In the genomic region with DNA sequence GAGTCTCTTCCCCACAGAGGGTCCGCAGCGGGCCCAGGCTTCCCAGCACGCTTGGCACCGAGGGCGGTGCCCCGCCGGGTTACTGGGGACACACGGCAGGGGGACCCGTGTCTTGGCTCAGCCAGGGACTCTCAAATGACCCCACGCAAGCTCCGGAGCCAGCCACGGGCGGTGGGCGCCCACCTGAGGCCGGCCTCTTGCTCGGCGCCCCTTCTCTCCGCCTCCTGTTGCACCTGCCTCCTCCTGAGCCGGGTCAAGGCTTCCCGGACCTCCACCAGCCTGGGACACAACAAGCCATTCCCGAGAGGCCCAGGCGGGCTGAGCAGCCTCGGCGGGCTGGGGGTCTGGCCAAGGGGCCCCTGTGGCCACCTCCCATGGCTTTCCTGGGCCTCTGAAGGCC, we compare ENCODE assay signal across 27 cellular contexts. TPM values are rescaled to one million over a fixed set of nuclear protein-coding genes. Genes with fewer than 3 reads are reported as not detected.
DNase-seq lines count a peak whose midpoint lies in the region; ATAC-seq, FAIRE-seq and TF ChIP-seq lines count a peak whose summit lies in the region.
"Had no signal": no experiment of that assay in that cellular context is flagged by ENCODE, and none has a peak within 500 bp of the region (broad histone marks: within the 10 kb centered on the region; RNA-seq: fewer than 3 reads in every experiment).

No MANE protein-coding gene starts in this region.

- no peak for FAIRE-seq in HepG2 (lab: Jason Lieb, UNC)
- FAIRE-seq: A549, G401.6, GM12891, GM19239 had no signal

- H4K91ac ChIP-seq in H9 (ENCODE audit: insufficient read length, low read depth, low read length) = peak overlapping the region; percentile 51

- DNase-seq in HepG2 (ENCODE audit: low spot score) (no peak), right lobe of liver (no peak), H9 (no peak), glutamatergic neuron (peak; percentile 12), DMS53 treated with DMSO at 0.1 percent for 48 hours (lab: John Stamatoyannopoulos, UW; ENCODE audit: unreplicated experiment) (no peak), NK-92 (lab: John Stamatoyannopoulos, UW; ENCODE audit: unreplicated experiment) (no peak)
- DNase-seq: AML-193; C1 segment of cervical spinal cord; CD4-positive, CD25-positive, alpha-beta regulatory T cell; CD8-positive, alpha-beta memory T cell; COR-L47; DMS 273 treated with DMSO at 0.1 percent for 48 hours; DMS153; DMS53; DMS79 treated with DMSO at 0.1 percent for 48 hours; GF-D8 had no signal

- H3K4ac ChIP-seq in H9 (ENCODE audit: low read depth, low read length) = no peak overlapping the region

- H3K36me3 ChIP-seq in HepG2 (replicated peaks in 1 of 2; ENCODE audit: control insufficient read depth in 1 of 2, insufficient read depth in 2 of 2, low read length in 2 of 2) (no peaks in the 10 kb centered on the region; a peak in 1 of 5 replicates), right lobe of liver (peaks cover 0 to 3% (median 0%) of the 10 kb centered on the region in 4 donors)

- H4K20me1 ChIP-seq in HepG2 (ENCODE audit: insufficient read depth, low read length) = no peaks in the 10 kb centered on the region
- H4K20me1 ChIP-seq in H9 (ENCODE audit: control insufficient read depth, insufficient read depth, insufficient read length) = peaks cover 2% of the 10 kb centered on the region

- no peak overlapping the region for H3K23ac ChIP-seq in H9 (ENCODE audit: insufficient read length, low read depth, low read length)

- no peak overlapping the region for H3K9ac ChIP-seq in HepG2 (ENCODE audit: insufficient read depth, low read depth, low read length)
- no peak overlapping the region for H3K9ac ChIP-seq in H9 (ENCODE audit: extremely low read depth, insufficient read length, low read length)

- H3K9me3 Mint-ChIP-seq in H9 (no peaks in the 10 kb centered on the region), glutamatergic neuron (ENCODE audit: unreplicated experiment) (peaks cover 3% of the 10 kb centered on the region)
- H3K9me3 Mint-ChIP-seq: CD14-positive monocyte; CD4-positive, alpha-beta memory T cell; CD4-positive, CD25-positive, alpha-beta regulatory T cell; CD8-positive, alpha-beta memory T cell had no signal

- H3K4me1 ChIP-seq in HepG2 (ENCODE audit: insufficient read depth, low read length) = peaks cover 36% of the 10 kb centered on the region
- H3K4me1 ChIP-seq in right lobe of liver = no peaks in the 10 kb centered on the region
- H3K4me1 ChIP-seq in H9 (ENCODE audit: insufficient read depth, low read length) = no peaks in the 10 kb centered on the region
- H3K4me1 ChIP-seq: A549 had no signal

- H3K4me1 Mint-ChIP-seq in H9 (no peaks in the 10 kb centered on the region), glutamatergic neuron (ENCODE audit: low read depth, unreplicated experiment) (no peaks in the 10 kb centered on the region)
- H3K4me1 Mint-ChIP-seq: CD14-positive monocyte; CD4-positive, alpha-beta memory T cell; CD4-positive, CD25-positive, alpha-beta regulatory T cell; CD8-positive, alpha-beta memory T cell had no signal

- H2BK120ac ChIP-seq in H9 (ENCODE audit: low read depth, low read length, poor library complexity, severe bottlenecking) = no peak overlapping the region

- no peaks in the 10 kb centered on the region for H3K23me2 ChIP-seq in H9 (ENCODE audit: insufficient read length, low read depth, low read length, poor library complexity, severe bottlenecking)

- no peak overlapping the region for H2BK12ac ChIP-seq in H9 (ENCODE audit: insufficient read length, low read depth, low read length)

- TF ChIP-seq POLR2A in HepG2 (IDR thresholded peaks at IDR 0.05; ENCODE audit: insufficient read depth in 1 of 2, low read depth in 2 of 2, low read length in 2 of 2) (no peak), right lobe of liver (IDR thresholded peaks at IDR 0.05) (no peak)

- CTCF ChIA-PET in HepG2 (lab: Yijun Ruan, JAX; ENCODE audit: low intra/inter-chr PET ratio, low total read pairs) = no interaction called here

- H3K27me3 ChIP-seq in HepG2 (ENCODE audit: control insufficient read depth in 1 of 2, insufficient read depth in 2 of 2, low read length in 2 of 2) = peaks cover 6 to 18% of the 10 kb centered on the region in 2 experiments; a peak in 4 of 5 replicates
- no peaks in the 10 kb centered on the region for H3K27me3 ChIP-seq in right lobe of liver
- no peaks in the 10 kb centered on the region for H3K27me3 ChIP-seq in H9 (ENCODE audit: insufficient read depth, low read length)

- no peak overlapping the region for H3K56ac ChIP-seq in H9 (ENCODE audit: insufficient read length, low read depth, low read length)

- ATAC-seq in HepG2 (no peak), right lobe of liver (no peak), HG02798 (IDR thresholded peaks at IDR 0.05; ENCODE audit: poor library complexity, unreplicated experiment) (no peak)

- H3K27ac Mint-ChIP-seq in H9 (no peak overlapping the region), glutamatergic neuron (ENCODE audit: unreplicated experiment) (no peak overlapping the region)
- H3K27ac Mint-ChIP-seq: B cell; CD4-positive, alpha-beta memory T cell; CD4-positive, CD25-positive, alpha-beta regulatory T cell; CD8-positive, alpha-beta memory T cell had no signal

- H3K14ac ChIP-seq in H9 (ENCODE audit: insufficient read depth, low read length) = no peak overlapping the region

- H2AFZ ChIP-seq in HepG2 (ENCODE audit: low read length) = no peak overlapping the region
- H2AFZ ChIP-seq in H9 (ENCODE audit: low read length) = no peak overlapping the region

- H3K79me2 ChIP-seq in HepG2 (ENCODE audit: insufficient read depth, low read length) = no peaks in the 10 kb centered on the region
- no peaks in the 10 kb centered on the region for H3K79me2 ChIP-seq in H9 (ENCODE audit: insufficient read depth, low read length)

- TF ChIP-seq RAD21 in HepG2 (CRISPR knock-in tag; IDR thresholded peaks at IDR 0.05) = no peak

- H3K27ac ChIP-seq in HepG2 (ENCODE audit: extremely low read length, insufficient read depth, low read length) (no peak overlapping the region), right lobe of liver (no peak overlapping the region), H9 (ENCODE audit: insufficient read length, low read depth, low read length) (no peak overlapping the region)
- H3K27ac ChIP-seq: 22Rv1, A549 had no signal

- no peak overlapping the region for H4K8ac ChIP-seq in H9 (replicated peaks; ENCODE audit: insufficient read length, low read depth, low read length)

- H3K4me3 ChIP-seq in HepG2 (replicated peaks in 1 of 3; ENCODE audit: insufficient read depth in 1 of 3, low read depth in 2 of 3, low read length in 3 of 3) = no peak overlapping the region
- H3K4me3 ChIP-seq in right lobe of liver = no peak overlapping the region
- H3K4me3 ChIP-seq: A549 had no signal

- no peak for TF ChIP-seq EP300 in HepG2 (IDR thresholded peaks at IDR 0.05; ENCODE audit: low read depth in 2 of 2, low read length in 2 of 2)
- TF ChIP-seq EP300 in HepG2 (CRISPR knock-in tag; IDR thresholded peaks at IDR 0.05; ENCODE audit: borderline replicate concordance) = no peak

- no peaks in the 10 kb centered on the region for H3K36me3 Mint-ChIP-seq in H9 (ENCODE audit: insufficient read depth in 1 of 3, low read depth in 3 of 3)
- no peaks in the 10 kb centered on the region for H3K36me3 Mint-ChIP-seq in glutamatergic neuron (ENCODE audit: unreplicated experiment)
- H3K36me3 Mint-ChIP-seq: CD4-positive, CD25-positive, alpha-beta regulatory T cell had no signal

- H3K9me3 ChIP-seq in HepG2 (ENCODE audit: low read length) (no peaks in the 10 kb centered on the region), right lobe of liver (no peaks in the 10 kb centered on the region), H9 (ENCODE audit: control insufficient read depth, low read depth, low read length) (no peaks in the 10 kb centered on the region)
- H3K9me3 ChIP-seq: A549 had no signal

- H2BK15ac ChIP-seq in H9 (ENCODE audit: low read depth, low read length) = no peak overlapping the region

- TF ChIP-seq CTCF in HepG2 (CRISPR knock-in tag; IDR thresholded peaks at IDR 0.05) (no peak), right lobe of liver (IDR thresholded peaks at IDR 0.05) (no peak), H9 (conservative IDR thresholded peaks at IDR 0.05) (no peak), glutamatergic neuron (IDR thresholded peaks at IDR 0.05; ENCODE audit: partially characterized antibody, unreplicated experiment) (no peak)

- WGBS in HepG2 (ENCODE audit: low lambda C conversion rate) = no CpG with 5 or more reads among the region's 24 CpGs
- 100% methylated on average over 3 of the region's 24 CpGs for WGBS in right lobe of liver (ENCODE audit: insufficient coverage, low coverage, low lambda C conversion rate, missing lambda C conversion rate)
- no CpG with 5 or more reads among the region's 24 CpGs for WGBS in H9 (ENCODE audit: extremely low coverage, insufficient read length, low lambda C conversion rate)

- no peak overlapping the region for H3T11ph ChIP-seq in H9 (ENCODE audit: low read length)

- H4K5ac ChIP-seq in H9 (ENCODE audit: insufficient read length, low read depth, low read length) = no peak overlapping the region

- BruUV-seq in HepG2 (replicated peaks; lab: Mats Ljungman, UMichigan) = no TSS peak

- intact Hi-C loops in HepG2 (cut with micrococcal nuclease; ENCODE audit: unreplicated experiment) (no loop called here), right lobe of liver (cut with DNase I) (no loop called here)

- POLR2A ChIA-PET in HepG2 (lab: Yijun Ruan, JAX) = no interaction called here

- no peak overlapping the region for H3K4me3 Mint-ChIP-seq in H9
- H3K4me3 Mint-ChIP-seq in glutamatergic neuron (ENCODE audit: unreplicated experiment) = no peak overlapping the region
- H3K4me3 Mint-ChIP-seq: B cell; CD14-positive monocyte; CD4-positive, alpha-beta memory T cell; CD4-positive, CD25-positive, alpha-beta regulatory T cell; CD8-positive, alpha-beta memory T cell had no signal

- no peak overlapping the region for H2AK5ac ChIP-seq in H9 (ENCODE audit: insufficient read length, low read length)

- no peak overlapping the region for H2BK20ac ChIP-seq in H9 (ENCODE audit: low read depth, low read length, poor library complexity, severe bottlenecking)

- no peaks in the 10 kb centered on the region for H3K27me3 Mint-ChIP-seq in H9 (ENCODE audit: low read depth)
- no peaks in the 10 kb centered on the region for H3K27me3 Mint-ChIP-seq in glutamatergic neuron (ENCODE audit: unreplicated experiment)
- H3K27me3 Mint-ChIP-seq: B cell; CD4-positive, alpha-beta memory T cell; CD4-positive, CD25-positive, alpha-beta regulatory T cell; CD8-positive, alpha-beta memory T cell had no signal

- no peaks in the 10 kb centered on the region for H3K79me1 ChIP-seq in H9 (ENCODE audit: insufficient read depth, low read depth, low read length, poor library complexity, severe bottlenecking)

- H3K4me2 ChIP-seq in HepG2 (ENCODE audit: low read depth, low read length) (no peak overlapping the region), H9 (ENCODE audit: insufficient read depth, insufficient read length, low read length) (no peak overlapping the region)
- H3K4me2 ChIP-seq: A549 had no signal

- no peak overlapping the region for H2BK5ac ChIP-seq in H9 (ENCODE audit: insufficient read length, low read length)

- in situ Hi-C loops in HepG2 (cut with HindIII; ENCODE audit: extremely low pct_ligation_motif_present, low pct_unique_long_range_greater_than_20kb) = no loop called here

- no peak overlapping the region for H3K18ac ChIP-seq in H9 (ENCODE audit: insufficient read length, low read depth, low read length)

RNA-seq across cellular contexts. Expression of gene CCDC154, which starts 1.7 kb away (rescaled TPM):
- 1.5 and 1.8 TPM in 2 replicates for total RNA-seq in HepG2 (2016; rRNA removed; fragmentation: Illumina TruSeq; extraction: Trizol)
- total RNA-seq in HepG2 (2016; cell fraction: cytosol; rRNA removed; fragmentation: Illumina TruSeq; extraction: Trizol; ENCODE audit: low read depth) = 0.61 and 0.79 TPM in 2 replicates
- 1.4 and 1.7 TPM in 2 replicates for total RNA-seq in HepG2 (2016; cell fraction: insoluble cytoplasmic fraction; rRNA removed; fragmentation: Illumina TruSeq; extraction: Trizol)
- 0.83 and 1.1 TPM in 2 replicates for total RNA-seq in HepG2 (2016; cell fraction: membrane; rRNA removed; fragmentation: Illumina TruSeq; extraction: Trizol)
- 0.31 TPM in 1 of 2 replicates, not detected in the other for total RNA-seq in HepG2 (2016; cell fraction: nucleus; rRNA removed; fragmentation: Illumina TruSeq; extraction: Trizol)
- 0.84 and 0.92 TPM in 2 replicates for polyA plus RNA-seq in HepG2 (2011; rRNA removed)
- 0.24 and 0.56 TPM in 2 replicates for polyA plus RNA-seq in HepG2 (2011; cell fraction: cytosol; rRNA removed)
- 2.1 and 2.4 TPM in 2 replicates for polyA plus RNA-seq in HepG2 (2011; cell fraction: nucleus; rRNA removed)
- polyA plus RNA-seq in HepG2 (2012) = 0.48 and 1.2 TPM in 2 replicates
- polyA plus RNA-seq in HepG2 (2016; cell fraction: cytosol; fragmentation: Illumina TruSeq; extraction: Trizol; ENCODE audit: low read depth) = 0.92 and 1.0 TPM in 2 replicates
- polyA plus RNA-seq in HepG2 (2016; cell fraction: insoluble cytoplasmic fraction; fragmentation: Illumina TruSeq; extraction: Trizol; ENCODE audit: low read depth) = 0.65 and 1.6 TPM in 2 replicates
- polyA plus RNA-seq in HepG2 (2016; cell fraction: membrane; fragmentation: Illumina TruSeq; extraction: Trizol; ENCODE audit: low read depth) = 0.45 and 0.71 TPM in 2 replicates
- polyA plus RNA-seq in HepG2 (2016; cell fraction: nucleus; fragmentation: Illumina TruSeq; extraction: Trizol; ENCODE audit: insufficient read depth, low read depth) = 2.3 and 3.5 TPM in 2 replicates
- polyA minus RNA-seq in HepG2 (2011; rRNA and poly(A)+ RNA removed; ENCODE audit: low replicate concordance) = not detected in 2 replicates
- polyA minus RNA-seq in HepG2 (2011; cell fraction: cytosol; rRNA and poly(A)+ RNA removed) = not detected in 2 replicates
- polyA minus RNA-seq in HepG2 (2011; cell fraction: nucleus; rRNA and poly(A)+ RNA removed) = 0.12 and 0.26 TPM in 2 replicates
- 1 to 10 TPM in 2 of 6 experiments, under 1 TPM in 3, not detected in 1; 0.25 to 1.7 (median 0.79) TPM for total RNA-seq in right lobe of liver
- total RNA-seq in H9 (2021) = 1.3 and 2.0 TPM in 2 replicates
- total RNA-seq in glutamatergic neuron (ENCODE audit: unreplicated experiment) = 4.2 TPM
- polyA plus RNA-seq: CD14-positive monocyte; CD4-positive, CD25-positive, alpha-beta regulatory T cell; CD8-positive, alpha-beta memory T cell had no signal

RNA-seq across cellular contexts. Expression of gene PERCC1, which starts 11.8 kb away (rescaled TPM):
- total RNA-seq in HepG2 (2016; rRNA removed; fragmentation: Illumina TruSeq; extraction: Trizol) (0.15 TPM in 1 of 2 replicates, not detected in the other), right lobe of liver (not detected), H9 (2021) (not detected in 2 replicates), glutamatergic neuron (ENCODE audit: unreplicated experiment) (not detected)
- not detected in 2 replicates for total RNA-seq in HepG2 (2016; cell fraction: cytosol; rRNA removed; fragmentation: Illumina TruSeq; extraction: Trizol; ENCODE audit: low read depth)
- total RNA-seq in HepG2 (2016; cell fraction: insoluble cytoplasmic fraction; rRNA removed; fragmentation: Illumina TruSeq; extraction: Trizol) = 0.13 TPM in 1 of 2 replicates, not detected in the other
- total RNA-seq in HepG2 (2016; cell fraction: membrane; rRNA removed; fragmentation: Illumina TruSeq; extraction: Trizol) = not detected in 2 replicates
- not detected in 2 replicates for total RNA-seq in HepG2 (2016; cell fraction: nucleus; rRNA removed; fragmentation: Illumina TruSeq; extraction: Trizol)
- not detected in 2 replicates for polyA plus RNA-seq in HepG2 (2011; rRNA removed)
- not detected in 2 replicates for polyA plus RNA-seq in HepG2 (2011; cell fraction: cytosol; rRNA removed)
- not detected in 2 replicates for polyA plus RNA-seq in HepG2 (2011; cell fraction: nucleus; rRNA removed)
- not detected in 2 replicates for polyA plus RNA-seq in HepG2 (2012)
- not detected in 2 replicates for polyA plus RNA-seq in HepG2 (2016; cell fraction: cytosol; fragmentation: Illumina TruSeq; extraction: Trizol; ENCODE audit: low read depth)
- polyA plus RNA-seq in HepG2 (2016; cell fraction: insoluble cytoplasmic fraction; fragmentation: Illumina TruSeq; extraction: Trizol; ENCODE audit: low read depth) = not detected in 2 replicates
- not detected in 2 replicates for polyA plus RNA-seq in HepG2 (2016; cell fraction: membrane; fragmentation: Illumina TruSeq; extraction: Trizol; ENCODE audit: low read depth)
- polyA plus RNA-seq in HepG2 (2016; cell fraction: nucleus; fragmentation: Illumina TruSeq; extraction: Trizol; ENCODE audit: insufficient read depth, low read depth) = not detected in 2 replicates
- not detected in 2 replicates for polyA minus RNA-seq in HepG2 (2011; rRNA and poly(A)+ RNA removed; ENCODE audit: low replicate concordance)
- not detected in 2 replicates for polyA minus RNA-seq in HepG2 (2011; cell fraction: cytosol; rRNA and poly(A)+ RNA removed)
- polyA minus RNA-seq in HepG2 (2011; cell fraction: nucleus; rRNA and poly(A)+ RNA removed) = not detected in 2 replicates
- total RNA-seq: A172; CD4-positive, CD25-positive, alpha-beta regulatory T cell had no signal
- polyA plus RNA-seq: A549; BJ; CD14-positive monocyte; CD4-positive, alpha-beta memory T cell; CD4-positive, CD25-positive, alpha-beta regulatory T cell; CD8-positive, alpha-beta memory T cell had no signal

RNA-seq across cellular contexts. Expression of gene UQCC4, which starts 22.1 kb away (rescaled TPM):
- total RNA-seq in HepG2 (2016; rRNA removed; fragmentation: Illumina TruSeq; extraction: Trizol) = 29.6 and 29.9 TPM in 2 replicates
- 22.0 and 23.6 TPM in 2 replicates for total RNA-seq in HepG2 (2016; cell fraction: cytosol; rRNA removed; fragmentation: Illumina TruSeq; extraction: Trizol; ENCODE audit: low read depth)
- total RNA-seq in HepG2 (2016; cell fraction: insoluble cytoplasmic fraction; rRNA removed; fragmentation: Illumina TruSeq; extraction: Trizol) = 27.3 and 30.2 TPM in 2 replicates
- 24.5 and 33.2 TPM in 2 replicates for total RNA-seq in HepG2 (2016; cell fraction: membrane; rRNA removed; fragmentation: Illumina TruSeq; extraction: Trizol)
- total RNA-seq in HepG2 (2016; cell fraction: nucleus; rRNA removed; fragmentation: Illumina TruSeq; extraction: Trizol) = 11.7 and 14.7 TPM in 2 replicates
- 17.6 and 19.2 TPM in 2 replicates for polyA plus RNA-seq in HepG2 (2011; rRNA removed)
- 21.5 and 24.4 TPM in 2 replicates for polyA plus RNA-seq in HepG2 (2011; cell fraction: cytosol; rRNA removed)
- 9.1 and 10.9 TPM in 2 replicates for polyA plus RNA-seq in HepG2 (2011; cell fraction: nucleus; rRNA removed)
- polyA plus RNA-seq in HepG2 (2012) = 8.9 and 10.5 TPM in 2 replicates
- 13.9 and 22.1 TPM in 2 replicates for polyA plus RNA-seq in HepG2 (2016; cell fraction: cytosol; fragmentation: Illumina TruSeq; extraction: Trizol; ENCODE audit: low read depth)
- 19.8 and 20.7 TPM in 2 replicates for polyA plus RNA-seq in HepG2 (2016; cell fraction: insoluble cytoplasmic fraction; fragmentation: Illumina TruSeq; extraction: Trizol; ENCODE audit: low read depth)
- 17.4 and 20.9 TPM in 2 replicates for polyA plus RNA-seq in HepG2 (2016; cell fraction: membrane; fragmentation: Illumina TruSeq; extraction: Trizol; ENCODE audit: low read depth)
- polyA plus RNA-seq in HepG2 (2016; cell fraction: nucleus; fragmentation: Illumina TruSeq; extraction: Trizol; ENCODE audit: insufficient read depth, low read depth) = 20.4 and 23.0 TPM in 2 replicates
- polyA minus RNA-seq in HepG2 (2011; rRNA and poly(A)+ RNA removed; ENCODE audit: low replicate concordance) = 10.9 and 14.0 TPM in 2 replicates
- 5.3 and 5.4 TPM in 2 replicates for polyA minus RNA-seq in HepG2 (2011; cell fraction: cytosol; rRNA and poly(A)+ RNA removed)
- 6.5 and 7.5 TPM in 2 replicates for polyA minus RNA-seq in HepG2 (2011; cell fraction: nucleus; rRNA and poly(A)+ RNA removed)
- 10 to 100 TPM in 1 of 6 experiments, 1 to 10 TPM in 5; 5.6 to 11.5 (median 6.0) TPM for total RNA-seq in right lobe of liver
- total RNA-seq in H9 (2021) = 11.4 and 12.3 TPM in 2 replicates
- 10.4 TPM for total RNA-seq in glutamatergic neuron (ENCODE audit: unreplicated experiment)

RNA-seq across cellular contexts. Expression of gene UNKL, which starts 28.2 kb away (rescaled TPM):
- total RNA-seq in HepG2 (2016; rRNA removed; fragmentation: Illumina TruSeq; extraction: Trizol) (11.0 and 17.6 TPM in 2 replicates), right lobe of liver (10 to 100 TPM in 4 of 6 experiments, 1 to 10 TPM in 2; 9.0 to 14.2 (median 12.0) TPM), H9 (2021) (32.0 and 33.3 TPM in 2 replicates), glutamatergic neuron (ENCODE audit: unreplicated experiment) (30.7 TPM)
- 5.5 and 6.6 TPM in 2 replicates for total RNA-seq in HepG2 (2016; cell fraction: cytosol; rRNA removed; fragmentation: Illumina TruSeq; extraction: Trizol; ENCODE audit: low read depth)
- 10.1 and 16.6 TPM in 2 replicates for total RNA-seq in HepG2 (2016; cell fraction: insoluble cytoplasmic fraction; rRNA removed; fragmentation: Illumina TruSeq; extraction: Trizol)
- 9.9 and 10.4 TPM in 2 replicates for total RNA-seq in HepG2 (2016; cell fraction: membrane; rRNA removed; fragmentation: Illumina TruSeq; extraction: Trizol)
- total RNA-seq in HepG2 (2016; cell fraction: nucleus; rRNA removed; fragmentation: Illumina TruSeq; extraction: Trizol) = 12.2 and 16.5 TPM in 2 replicates
- 10.4 and 13.4 TPM in 2 replicates for polyA plus RNA-seq in HepG2 (2011; rRNA removed)
- 3.3 and 4.7 TPM in 2 replicates for polyA plus RNA-seq in HepG2 (2011; cell fraction: cytosol; rRNA removed)
- polyA plus RNA-seq in HepG2 (2011; cell fraction: nucleus; rRNA removed) = 75.3 and 105 TPM in 2 replicates
- 7.2 and 11.6 TPM in 2 replicates for polyA plus RNA-seq in HepG2 (2012)
- polyA plus RNA-seq in HepG2 (2016; cell fraction: cytosol; fragmentation: Illumina TruSeq; extraction: Trizol; ENCODE audit: low read depth) = 2.4 and 4.0 TPM in 2 replicates
- 11.7 and 13.2 TPM in 2 replicates for polyA plus RNA-seq in HepG2 (2016; cell fraction: insoluble cytoplasmic fraction; fragmentation: Illumina TruSeq; extraction: Trizol; ENCODE audit: low read depth)
- polyA plus RNA-seq in HepG2 (2016; cell fraction: membrane; fragmentation: Illumina TruSeq; extraction: Trizol; ENCODE audit: low read depth) = 4.2 and 6.8 TPM in 2 replicates
- 48.5 and 55.0 TPM in 2 replicates for polyA plus RNA-seq in HepG2 (2016; cell fraction: nucleus; fragmentation: Illumina TruSeq; extraction: Trizol; ENCODE audit: insufficient read depth, low read depth)
- polyA minus RNA-seq in HepG2 (2011; rRNA and poly(A)+ RNA removed; ENCODE audit: low replicate concordance) = 14.8 and 18.0 TPM in 2 replicates
- 7.9 and 12.6 TPM in 2 replicates for polyA minus RNA-seq in HepG2 (2011; cell fraction: cytosol; rRNA and poly(A)+ RNA removed)
- 9.3 and 22.1 TPM in 2 replicates for polyA minus RNA-seq in HepG2 (2011; cell fraction: nucleus; rRNA and poly(A)+ RNA removed)

RNA-seq across cellular contexts. Expression of gene CLCN7, which starts 32.1 kb away (rescaled TPM):
- 9.8 and 25.1 TPM in 2 replicates for total RNA-seq in HepG2 (2016; rRNA removed; fragmentation: Illumina TruSeq; extraction: Trizol)
- 8.5 and 9.5 TPM in 2 replicates for total RNA-seq in HepG2 (2016; cell fraction: cytosol; rRNA removed; fragmentation: Illumina TruSeq; extraction: Trizol; ENCODE audit: low read depth)
- 6.2 and 24.1 TPM in 2 replicates for total RNA-seq in HepG2 (2016; cell fraction: insoluble cytoplasmic fraction; rRNA removed; fragmentation: Illumina TruSeq; extraction: Trizol)
- total RNA-seq in HepG2 (2016; cell fraction: membrane; rRNA removed; fragmentation: Illumina TruSeq; extraction: Trizol) = 6.7 and 7.5 TPM in 2 replicates
- 22.9 and 27.4 TPM in 2 replicates for total RNA-seq in HepG2 (2016; cell fraction: nucleus; rRNA removed; fragmentation: Illumina TruSeq; extraction: Trizol)
- polyA plus RNA-seq in HepG2 (2011; rRNA removed) = 24.6 and 33.6 TPM in 2 replicates
- 11.6 and 26.3 TPM in 2 replicates for polyA plus RNA-seq in HepG2 (2011; cell fraction: cytosol; rRNA removed)
- 413 and 489 TPM in 2 replicates for polyA plus RNA-seq in HepG2 (2011; cell fraction: nucleus; rRNA removed)
- 30.8 and 56.7 TPM in 2 replicates for polyA plus RNA-seq in HepG2 (2012)
- polyA plus RNA-seq in HepG2 (2016; cell fraction: cytosol; fragmentation: Illumina TruSeq; extraction: Trizol; ENCODE audit: low read depth) = 1.7 and 1.8 TPM in 2 replicates
- polyA plus RNA-seq in HepG2 (2016; cell fraction: insoluble cytoplasmic fraction; fragmentation: Illumina TruSeq; extraction: Trizol; ENCODE audit: low read depth) = 6.7 and 9.1 TPM in 2 replicates
- 3.8 and 6.1 TPM in 2 replicates for polyA plus RNA-seq in HepG2 (2016; cell fraction: membrane; fragmentation: Illumina TruSeq; extraction: Trizol; ENCODE audit: low read depth)
- polyA plus RNA-seq in HepG2 (2016; cell fraction: nucleus; fragmentation: Illumina TruSeq; extraction: Trizol; ENCODE audit: insufficient read depth, low read depth) = 78.0 and 79.0 TPM in 2 replicates
- 47.8 and 83.3 TPM in 2 replicates for polyA minus RNA-seq in HepG2 (2011; rRNA and poly(A)+ RNA removed; ENCODE audit: low replicate concordance)
- polyA minus RNA-seq in HepG2 (2011; cell fraction: cytosol; rRNA and poly(A)+ RNA removed) = 15.7 and 20.3 TPM in 2 replicates
- 46.9 and 49.4 TPM in 2 replicates for polyA minus RNA-seq in HepG2 (2011; cell fraction: nucleus; rRNA and poly(A)+ RNA removed)
- 10 to 100 TPM; 36.0 to 50.8 (median 40.8) TPM for total RNA-seq in right lobe of liver
- total RNA-seq in H9 (2021) = 70.0 and 75.3 TPM in 2 replicates
- 118 TPM for total RNA-seq in glutamatergic neuron (ENCODE audit: unreplicated experiment)
